Comparison of ENCODE assay signal across 8 cellular contexts in the genomic region with DNA sequence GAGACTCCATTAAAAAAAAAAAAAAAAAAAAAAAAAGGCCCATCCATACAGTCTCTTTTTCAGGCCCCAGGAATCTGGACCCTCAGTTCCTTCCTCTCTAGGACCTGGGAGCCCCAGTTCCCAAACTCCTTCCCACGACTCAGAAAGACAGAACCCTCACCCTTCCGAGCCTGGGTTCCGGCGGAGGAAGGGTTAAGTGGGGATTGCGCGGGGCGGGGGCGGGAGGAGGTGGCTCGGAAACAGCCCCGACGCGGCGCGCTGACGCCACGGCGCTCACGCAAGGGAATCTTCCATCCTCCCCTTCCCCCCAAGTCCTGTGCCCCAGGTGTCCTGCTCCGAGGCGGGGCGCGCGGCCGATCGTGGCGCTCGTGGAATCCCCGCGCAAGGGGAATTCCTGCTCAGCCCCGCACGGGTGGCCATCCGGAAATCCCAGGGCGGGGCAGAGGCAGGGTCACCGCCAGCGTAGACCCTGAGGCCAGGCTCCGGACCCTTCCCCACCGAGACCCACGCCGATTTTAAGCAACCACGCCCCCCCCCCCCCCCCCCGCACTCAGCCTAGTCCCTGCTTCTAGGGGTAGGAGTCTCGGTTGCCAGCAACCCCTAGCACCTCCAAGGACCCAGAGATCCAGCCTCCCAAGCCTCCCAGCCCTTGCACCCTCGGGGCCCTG. TPM values are rescaled to one million over a fixed set of nuclear protein-coding genes. Genes with fewer than 3 reads are reported as not detected.
DNase-seq lines count a peak whose midpoint lies in the region; ATAC-seq and TF ChIP-seq lines count a peak whose summit lies in the region.

No MANE protein-coding gene starts in this region.

- no peaks in the 10 kb centered on the region for H3K27me3 ChIP-seq in lung (ENCODE audit: control insufficient read depth, insufficient read depth)

- peaks cover 0 to 17% of the 10 kb centered on the region in 2 donors for H3K36me3 ChIP-seq in lung (ENCODE audit: control insufficient read depth in 2 of 2, insufficient read depth in 2 of 2, low read length in 2 of 2)

- H3K4me1 ChIP-seq in lung (ENCODE audit: control insufficient read depth in 2 of 2, insufficient read depth in 2 of 2, low read length in 2 of 2) = peaks cover 0 to 12% of the 10 kb centered on the region in 2 donors

- peak; percentile 45 for ATAC-seq in GM18907 (IDR thresholded peaks at IDR 0.05; ENCODE audit: unreplicated experiment)
- ATAC-seq in HG03469 (IDR thresholded peaks at IDR 0.05; ENCODE audit: unreplicated experiment) = peak; percentile 29
- ATAC-seq in lung (ENCODE audit: insufficient read depth, low FRiP score) = peak; percentile 77

- 0% methylated on average over 36 to 42 of the region's 43 CpGs for WGBS in lung, 2 donors

- peak; percentile 88 for DNase-seq in AG08395 (ENCODE audit: low spot score)
- peak; percentile 62 for DNase-seq in NCI-H774 (lab: John Stamatoyannopoulos, UW)
- DNase-seq in activated CD8-positive, alpha-beta memory T cell treated with anti-CD3 and anti-CD28 coated beads for 24 hours = peak; percentile 91
- peak; percentile 83 for DNase-seq in effector CD4-positive, alpha-beta T cell
- peak; percentile 85 for DNase-seq in lung (ENCODE audit: low spot score)
- peak; percentile 73 to 81 (median 79) for DNase-seq in stimulated activated CD4-positive, alpha-beta T cell treated with anti-CD3 and anti-CD28 coated beads, TNF-alpha, amount 100 ng/mL, for 1 hour (ENCODE audit: low read depth in 3 of 3, low spot score in 1 of 3)

- TF ChIP-seq CTCF in lung (IDR thresholded peaks at IDR 0.05; ENCODE audit: control extremely low read depth, extremely low read depth) = no peak

- H3K4me3 ChIP-seq in lung = peak overlapping the region; percentile 85

- H3K27ac ChIP-seq in lung (ENCODE audit: low read depth in 1 of 2, low read length in 1 of 2) = peak overlapping the region; percentile 43 to 88

- no peaks in the 10 kb centered on the region for H3K9me3 ChIP-seq in lung (ENCODE audit: control insufficient read depth in 2 of 2, insufficient read depth in 1 of 2, low read length in 1 of 2)

RNA-seq across cellular contexts. Expression of a gene that starts 0.7 kb away (rescaled TPM):
- 10 to 100 TPM; 12.6 to 25.3 TPM for total RNA-seq in lung
- polyA plus RNA-seq in lung = 10 to 100 TPM; 14.7 to 18.1 TPM

RNA-seq across cellular contexts. Expression of a gene that starts 2.6 kb away (rescaled TPM):
- 10 to 100 TPM in 1 of 2 donors, 1 to 10 TPM in 1; 5.4 to 33.2 TPM for total RNA-seq in lung
- polyA plus RNA-seq in lung = 100 to 1,000 TPM in 1 of 2 donors, 10 to 100 TPM in 1; 89.1 to 118 TPM

RNA-seq across cellular contexts. Expression of a gene that starts 8.4 kb away (rescaled TPM):
- 100 to 1,000 TPM in 1 of 2 donors, 10 to 100 TPM in 1; 17.0 to 282 TPM for total RNA-seq in lung
- 1,000 to 10,000 TPM in 1 of 2 donors, 100 to 1,000 TPM in 1; 552 to 1,276 TPM for polyA plus RNA-seq in lung

RNA-seq across cellular contexts. Expression of a gene that starts 31.3 kb away (rescaled TPM):
- total RNA-seq in lung = 1 to 10 TPM; 1.7 to 2.3 TPM
- polyA plus RNA-seq in lung = 1 to 10 TPM in 1 of 2 donors, under 1 TPM in 1; 0.94 to 6.5 TPM

RNA-seq across cellular contexts. Expression of a gene that starts 36.5 kb away (rescaled TPM):
- 10 to 100 TPM in 1 of 2 donors, 1 to 10 TPM in 1; 3.6 to 14.0 TPM for total RNA-seq in lung
- 1 to 10 TPM; 6.2 to 8.9 TPM for polyA plus RNA-seq in lung

Comparison
In these comparisons a context has a peak if more than half of its experiments do, and no peak if none do; other contexts are left out.
1. Peak in every context shown above with its lines: DNase-seq, ATAC-seq, H3K4me3 ChIP-seq and H3K27ac ChIP-seq.